ENCODE assay signal across 8 cellular contexts in genomic region chr5:149706158-149706557, GRCh38.
"Had no signal": no experiment of that assay in that cellular context is flagged by ENCODE, and none has a peak within 500 bp of the region (broad histone marks: within the 10 kb centered on the region; RNA-seq: fewer than 3 reads in every experiment).

No MANE protein-coding gene starts in this region.

- H3K4me3 Mint-ChIP-seq: IgD-negative memory B cell had no signal

- H3K9ac ChIP-seq: KMS-11 had no signal

- H3K27ac Mint-ChIP-seq: IgD-negative memory B cell had no signal

- FAIRE-seq: HepG2, HTR-8/SVneo had no signal

- H3K4me2 ChIP-seq: KMS-11 had no signal

- H3K4me1 Mint-ChIP-seq: IgD-negative memory B cell had no signal

- H3K27ac ChIP-seq: HL-60, KMS-11 had no signal

- ATAC-seq: HepG2 had no signal

- DNase-seq: IMR-90, KBM-7, KG1 had no signal
